21 cellular contexts compared by ENCODE assay signal in genomic region chr17:1232331-1232730, GRCh38. TPM values are rescaled to one million over a fixed set of nuclear protein-coding genes. Genes with fewer than 3 reads are reported as not detected.
A peak's percentile ranks its signal among the peaks of the same experiment; 100 is the strongest.
DNase-seq lines count a peak whose midpoint lies in the region; ATAC-seq lines count a peak whose summit lies in the region.
"Had no signal": no experiment of that assay in that cellular context is flagged by ENCODE, and none has a peak within 500 bp of the region (broad histone marks: within the 10 kb centered on the region; RNA-seq: fewer than 3 reads in every experiment).

No MANE protein-coding gene starts in this region.

- no peak overlapping the region for H3K4me2 ChIP-seq in neuronal stem cell (ENCODE audit: insufficient read depth, low read length, poor library complexity, severe bottlenecking)
- H3K4me2 ChIP-seq: BLaER1, KMS-11 had no signal

- no peak overlapping the region for H3K4ac ChIP-seq in neuronal stem cell (ENCODE audit: low read length)

- no peak overlapping the region for H2AFZ ChIP-seq in neuronal stem cell (ENCODE audit: low read length)

- H3K36me3 ChIP-seq in neuronal stem cell (replicated peaks in 1 of 2; ENCODE audit: control insufficient read depth in 2 of 2, insufficient read depth in 2 of 2, low read length in 2 of 2): no peaks in the 10 kb centered on the region
- H3K36me3 ChIP-seq: BLaER1 had no signal

- peak; percentile 33 for DNase-seq in activated effector memory CD4-positive, alpha-beta T cell treated with anti-CD3 and anti-CD28 coated beads, Interleukin-2, amount 50 U/mL, for 16 hours
- DNase-seq in activated effector memory CD4-positive, alpha-beta T cell treated with Interleukin-2 at 50 U/mL for 16 hours: no peak
- DNase-seq in activated T-helper 1 cell treated with anti-CD3 and anti-CD28 coated beads, Interleukin-12 subunit alpha, Interleukin-12 subunit beta, Interleukin-2, Interleukin-4 antibody, amounts not matched to agents 30 ng/mL and 10 ng/mL and 1 ng/mL, durations not matched to agents 14 hours and 24 hours and 36 hours (ENCODE audit: low spot score): no peak
- DNase-seq in neuronal stem cell (ENCODE audit: low spot score) (no peak), left colon (no peak), sciatic nerve (ENCODE audit: low spot score) (no peak), NCI-H526 treated with DMSO at 0.1 percent for 48 hours (lab: John Stamatoyannopoulos, UW) (no peak)
- DNase-seq: 8988T; CD8-positive, alpha-beta T cell; DMS53; NCI-H1417; NCI-H187 treated with DMSO at 0.1 percent for 48 hours; NCI-H2227 treated with DMSO at 0.1 percent for 48 hours; RPMI8226; SIG-M5 had no signal

- H3K4me1 Mint-ChIP-seq in activated T-helper 1 cell treated with anti-CD3 and anti-CD28 coated beads, Interleukin-12 subunit alpha, Interleukin-12 subunit beta, Interleukin-2, Interleukin-4 antibody, amounts not matched to agents 30 ng/mL and 10 ng/mL and 1 ng/mL, durations not matched to agents 14 hours and 24 hours and 36 hours (ENCODE audit: low read depth): peaks cover 12% of the 10 kb centered on the region

- H4K91ac ChIP-seq in neuronal stem cell (ENCODE audit: low read depth, low read length, poor library complexity): no peak overlapping the region

- no peaks in the 10 kb centered on the region for H3K9me3 Mint-ChIP-seq in activated T-helper 1 cell treated with anti-CD3 and anti-CD28 coated beads, Interleukin-12 subunit alpha, Interleukin-12 subunit beta, Interleukin-2, Interleukin-4 antibody, amounts not matched to agents 30 ng/mL and 10 ng/mL and 1 ng/mL, durations not matched to agents 14 hours and 24 hours and 36 hours
- H3K9me3 Mint-ChIP-seq: CD8-positive, alpha-beta T cell; HFFc6 had no signal

- H3K36me3 Mint-ChIP-seq in activated T-helper 1 cell treated with anti-CD3 and anti-CD28 coated beads, Interleukin-12 subunit alpha, Interleukin-12 subunit beta, Interleukin-2, Interleukin-4 antibody, amounts not matched to agents 30 ng/mL and 10 ng/mL and 1 ng/mL, durations not matched to agents 14 hours and 24 hours and 36 hours (ENCODE audit: low read depth): peaks cover 1% of the 10 kb centered on the region

- peaks cover 23 to 50% (median 38%) of the 10 kb centered on the region in 3 experiments for H3K27me3 ChIP-seq in neuronal stem cell (ENCODE audit: control insufficient read depth in 3 of 3, insufficient read depth in 3 of 3, low read depth in 1 of 3, low read length in 3 of 3)

- H3K4me1 ChIP-seq in neuronal stem cell (ENCODE audit: control insufficient read depth in 2 of 2, insufficient read depth in 1 of 2, low read depth in 1 of 2, low read length in 2 of 2): peaks cover 4% of the 10 kb centered on the region in 2 donors

- peak overlapping the region; percentile 41 for H3K18ac ChIP-seq in neuronal stem cell (ENCODE audit: low read length)

- peak overlapping the region; percentile 43 for H3K4me3 Mint-ChIP-seq in activated T-helper 1 cell treated with anti-CD3 and anti-CD28 coated beads, Interleukin-12 subunit alpha, Interleukin-12 subunit beta, Interleukin-2, Interleukin-4 antibody, amounts not matched to agents 30 ng/mL and 10 ng/mL and 1 ng/mL, durations not matched to agents 14 hours and 24 hours and 36 hours
- H3K4me3 Mint-ChIP-seq: HFFc6 had no signal

- no peak overlapping the region for H2BK5ac ChIP-seq in neuronal stem cell (ENCODE audit: low read length)

- H2AK5ac ChIP-seq in neuronal stem cell (ENCODE audit: low read depth, low read length): no peak overlapping the region

- H3K27me3 Mint-ChIP-seq in activated T-helper 1 cell treated with anti-CD3 and anti-CD28 coated beads, Interleukin-12 subunit alpha, Interleukin-12 subunit beta, Interleukin-2, Interleukin-4 antibody, amounts not matched to agents 30 ng/mL and 10 ng/mL and 1 ng/mL, durations not matched to agents 14 hours and 24 hours and 36 hours (ENCODE audit: insufficient read depth): peaks cover 41% of the 10 kb centered on the region

- no peak for ATAC-seq in left colon
- ATAC-seq in sciatic nerve: no peak
- ATAC-seq in GM19351 (IDR thresholded peaks at IDR 0.05; ENCODE audit: unreplicated experiment): no peak
- ATAC-seq: CD8-positive, alpha-beta T cell; HepG2 had no signal

- H3K9ac ChIP-seq in neuronal stem cell (ENCODE audit: low read depth, low read length, poor library complexity): no peak overlapping the region
- H3K9ac ChIP-seq: BLaER1, KMS-11 had no signal

- H2BK12ac ChIP-seq in neuronal stem cell (ENCODE audit: low read length): no peak overlapping the region

- H3K23ac ChIP-seq in neuronal stem cell (ENCODE audit: low read depth, low read length, poor library complexity): no peak overlapping the region

- H4K8ac ChIP-seq in neuronal stem cell (ENCODE audit: low read depth, low read length): no peak overlapping the region

- no peak overlapping the region for H2BK15ac ChIP-seq in neuronal stem cell (ENCODE audit: low read length)

- no peak overlapping the region for H3K4me3 ChIP-seq in neuronal stem cell (ENCODE audit: low read length in 2 of 2)
- H3K4me3 ChIP-seq: BLaER1 had no signal

- H3K14ac ChIP-seq in neuronal stem cell (ENCODE audit: low read length): peak overlapping the region; percentile 56

- H3K27ac ChIP-seq in neuronal stem cell (replicated peaks; ENCODE audit: low read length): no peak overlapping the region
- H3K27ac ChIP-seq: BLaER1, KMS-11 had no signal

- H2BK120ac ChIP-seq in neuronal stem cell (ENCODE audit: low read depth, low read length): no peak overlapping the region

- no peaks in the 10 kb centered on the region for H3K79me1 ChIP-seq in neuronal stem cell (ENCODE audit: low read depth, low read length)

- no CpG with 5 or more reads among the region's 8 CpGs for WGBS in neuronal stem cell (ENCODE audit: extremely low coverage in 2 of 2, insufficient read length in 2 of 2, insufficient replicate concordance in 1 of 2), 2 donors

- no peak overlapping the region for H3K27ac Mint-ChIP-seq in activated T-helper 1 cell treated with anti-CD3 and anti-CD28 coated beads, Interleukin-12 subunit alpha, Interleukin-12 subunit beta, Interleukin-2, Interleukin-4 antibody, amounts not matched to agents 30 ng/mL and 10 ng/mL and 1 ng/mL, durations not matched to agents 14 hours and 24 hours and 36 hours
- H3K27ac Mint-ChIP-seq: CD8-positive, alpha-beta T cell; HFFc6 had no signal

- H3K9me3 ChIP-seq in neuronal stem cell (replicated peaks in 1 of 2; ENCODE audit: control insufficient read depth in 2 of 2, insufficient read depth in 1 of 2, low read depth in 1 of 2, low read length in 2 of 2): no peaks in the 10 kb centered on the region
- H3K9me3 ChIP-seq: BLaER1 had no signal

- intact Hi-C loops in activated T-helper 1 cell treated with anti-CD3 and anti-CD28 coated beads, Interleukin-12 subunit alpha, Interleukin-12 subunit beta, Interleukin-2, Interleukin-4 antibody, amounts not matched to agents 30 ng/mL and 10 ng/mL and 1 ng/mL, durations not matched to agents 14 hours and 24 hours and 36 hours (cut with micrococcal nuclease): no loop called here
- intact Hi-C loops in left colon (cut with DNase I, micrococcal nuclease): no loop called here
- intact Hi-C loops in sciatic nerve (cut with DNase I): no loop called here

RNA-seq across cellular contexts. Expression of gene BHLHA9, which starts 37.9 kb away (rescaled TPM):
- total RNA-seq in activated T-helper 1 cell treated with anti-CD3 and anti-CD28 coated beads, Interleukin-12 subunit alpha, Interleukin-12 subunit beta, Interleukin-2, Interleukin-4 antibody, amounts not matched to agents 30 ng/mL and 10 ng/mL and 1 ng/mL, durations not matched to agents 14 hours and 24 hours and 36 hours: not detected in 2 replicates
- not detected for polyA plus RNA-seq in neuronal stem cell (2013, experiment 1 of 2)
- not detected for polyA plus RNA-seq in neuronal stem cell (2013, experiment 2 of 2)
- total RNA-seq in left colon: not detected
- total RNA-seq in sciatic nerve: not detected
- total RNA-seq: CD8-positive, alpha-beta T cell; HepG2; HFFc6; PC-3 had no signal
- polyA plus RNA-seq: HepG2 had no signal

RNA-seq across cellular contexts. Expression of gene TRARG1, which starts 47.1 kb away (rescaled TPM):
- 0.05 and 0.08 TPM in 2 replicates for total RNA-seq in activated T-helper 1 cell treated with anti-CD3 and anti-CD28 coated beads, Interleukin-12 subunit alpha, Interleukin-12 subunit beta, Interleukin-2, Interleukin-4 antibody, amounts not matched to agents 30 ng/mL and 10 ng/mL and 1 ng/mL, durations not matched to agents 14 hours and 24 hours and 36 hours
- polyA plus RNA-seq in neuronal stem cell (2013, experiment 1 of 2): 0.17 TPM
- polyA plus RNA-seq in neuronal stem cell (2013, experiment 2 of 2): 0.18 TPM
- under 1 TPM in 1 of 2 donors, not detected in 1; 0.47 TPM for total RNA-seq in left colon
- 5.3 TPM for total RNA-seq in sciatic nerve
- total RNA-seq: CD8-positive, alpha-beta T cell; HepG2; HFFc6; PC-3 had no signal
- polyA plus RNA-seq: HepG2 had no signal

RNA-seq across cellular contexts. Expression of gene ABR, which starts 52.5 kb away (rescaled TPM):
- total RNA-seq in activated T-helper 1 cell treated with anti-CD3 and anti-CD28 coated beads, Interleukin-12 subunit alpha, Interleukin-12 subunit beta, Interleukin-2, Interleukin-4 antibody, amounts not matched to agents 30 ng/mL and 10 ng/mL and 1 ng/mL, durations not matched to agents 14 hours and 24 hours and 36 hours: 58.4 and 66.7 TPM in 2 replicates
- 53.3 TPM for polyA plus RNA-seq in neuronal stem cell (2013, experiment 1 of 2)
- polyA plus RNA-seq in neuronal stem cell (2013, experiment 2 of 2): 57.2 TPM
- total RNA-seq in left colon (100 to 1,000 TPM; 310 to 373 TPM), sciatic nerve (110 TPM)
